In genomic region chr11:1519028-1519736, GRCh38 we compare ENCODE assay signal across 27 cellular contexts.
"Had no signal": no experiment of that assay in that cellular context is flagged by ENCODE, and none has a peak within 500 bp of the region (broad histone marks: within the 10 kb centered on the region; RNA-seq: fewer than 3 reads in every experiment).

No MANE protein-coding gene starts in this region.

- H3K4me3 ChIP-seq: adrenal gland, gastroesophageal sphincter, heart left ventricle, lower lobe of right lung, neural progenitor cell, spleen, upper lobe of right lung had no signal

- H3K27ac Mint-ChIP-seq: activated CD4-positive, alpha-beta T cell treated with anti-CD3 and anti-CD28 coated beads, Interleukin-2, amount 10 ng/mL, durations not matched to agents 7 days and 5 days; activated CD8-positive, alpha-beta memory T cell treated with anti-CD3 and anti-CD28 coated beads, Interleukin-2, amount 10 ng/mL, durations not matched to agents 7 days and 5 days; activated CD8-positive, alpha-beta T cell treated with anti-CD3 and anti-CD28 coated beads for 36 hours; activated naive CD8-positive, alpha-beta T cell; endodermal cell; neural progenitor cell; progenitor cell of endocrine pancreas; T-cell had no signal

- H2AFZ ChIP-seq: neural progenitor cell had no signal

- H3K9ac ChIP-seq: neural progenitor cell had no signal

- H3K4me2 ChIP-seq: neural progenitor cell had no signal

- ATAC-seq: activated CD8-positive, alpha-beta memory T cell treated with anti-CD3 and anti-CD28 coated beads, Interleukin-2, amount 10 ng/mL, durations not matched to agents 7 days and 5 days; activated CD8-positive, alpha-beta T cell treated with anti-CD3 and anti-CD28 coated beads for 36 hours; gastroesophageal sphincter; heart left ventricle; left colon; lower lobe of right lung; stimulated activated naive CD8-positive, alpha-beta T cell treated with anti-CD3 and anti-CD28 coated beads, Interleukin-15, Interleukin-2, amounts not matched to agents 100 U/mL and 50 U/mL, for 24 hours; T-cell; upper lobe of right lung had no signal

- H3K36me3 Mint-ChIP-seq: activated naive CD8-positive, alpha-beta T cell; naive B cell; neural progenitor cell had no signal

- H3K27me3 ChIP-seq: adrenal gland, gastroesophageal sphincter, heart left ventricle, neural progenitor cell, spleen, upper lobe of right lung had no signal

- H3K9me3 Mint-ChIP-seq: activated CD4-positive, alpha-beta T cell treated with anti-CD3 and anti-CD28 coated beads, Interleukin-2, amount 10 ng/mL, durations not matched to agents 7 days and 5 days; activated CD8-positive, alpha-beta T cell treated with anti-CD3 and anti-CD28 coated beads for 36 hours; endodermal cell; naive B cell; neural progenitor cell; T-cell had no signal

- H3K27me3 Mint-ChIP-seq: activated CD4-positive, alpha-beta T cell treated with anti-CD3 and anti-CD28 coated beads, Interleukin-2, amount 10 ng/mL, durations not matched to agents 7 days and 5 days; activated CD8-positive, alpha-beta memory T cell treated with anti-CD3 and anti-CD28 coated beads, Interleukin-2, amount 10 ng/mL, durations not matched to agents 7 days and 5 days; activated CD8-positive, alpha-beta T cell treated with anti-CD3 and anti-CD28 coated beads for 36 hours; activated naive CD8-positive, alpha-beta T cell; naive B cell; progenitor cell of endocrine pancreas; T-cell had no signal

- H3K4me3 Mint-ChIP-seq: activated CD4-positive, alpha-beta T cell treated with anti-CD3 and anti-CD28 coated beads, Interleukin-2, amount 10 ng/mL, durations not matched to agents 7 days and 5 days; activated CD8-positive, alpha-beta memory T cell treated with anti-CD3 and anti-CD28 coated beads, Interleukin-2, amount 10 ng/mL, durations not matched to agents 7 days and 5 days; activated CD8-positive, alpha-beta T cell treated with anti-CD3 and anti-CD28 coated beads for 36 hours; activated naive CD8-positive, alpha-beta T cell; endodermal cell; neural progenitor cell; T-cell had no signal

- H3K27ac ChIP-seq: adrenal gland, epithelial cell of prostate, gastroesophageal sphincter, heart left ventricle, lower lobe of right lung, neural progenitor cell, spleen, upper lobe of right lung, WERI-Rb-1 had no signal

- DNase-seq: activated CD4-positive, alpha-beta T cell treated with anti-CD3 and anti-CD28 coated beads, Interleukin-2, amount 10 ng/mL, durations not matched to agents 7 days and 5 days; activated CD4-positive, CD25-positive, alpha-beta regulatory T cell treated with anti-CD3 and anti-CD28 coated beads, Interleukin-2, amount 50 U/mL, for 72 hours; activated CD8-positive, alpha-beta memory T cell treated with anti-CD3 and anti-CD28 coated beads, Interleukin-2, amount 10 ng/mL, durations not matched to agents 7 days and 5 days; activated CD8-positive, alpha-beta T cell treated with anti-CD3 and anti-CD28 coated beads for 36 hours; activated naive CD4-positive, alpha-beta T cell; adrenal gland; cerebellar nuclear complex; cortex of kidney; endodermal cell; left colon; naive B cell; stimulated activated CD4-positive, alpha-beta T cell treated with anti-CD3 and anti-CD28 coated beads, Interleukin-4, amount 100 ng/mL, for 24 hours; stimulated activated naive CD8-positive, alpha-beta T cell treated with anti-CD3 and anti-CD28 coated beads, Interleukin-15, Interleukin-2, amounts not matched to agents 100 U/mL and 50 U/mL, for 24 hours; T-cell; upper lobe of right lung; WERI-Rb-1 had no signal

- H3K9me3 ChIP-seq: adrenal gland, gastroesophageal sphincter, heart left ventricle, lower lobe of right lung, spleen, upper lobe of right lung had no signal

- FAIRE-seq: astrocyte, islet of Langerhans, TTC549 had no signal

- H3K36me3 ChIP-seq: adrenal gland, gastroesophageal sphincter, lower lobe of right lung, neural progenitor cell, upper lobe of right lung, WERI-Rb-1 had no signal
